1 cellular context compared by ENCODE assay signal in genomic region chr18:50986360-50987087, GRCh38.
A peak's percentile ranks its signal among the peaks of the same experiment; 100 is the strongest.
TF ChIP-seq lines count a peak whose summit lies in the region.

No MANE protein-coding gene starts in this region.

TF ChIP-seq in IMR-90, 13 proteins besides CTCF, POLR2A, EP300 and RAD21:
- TF ChIP-seq SMC3 (IDR thresholded peaks at IDR 0.05; ENCODE audit: low read depth, low read length) (no peak), CEBPB (IDR thresholded peaks at IDR 0.05; ENCODE audit: low read depth, low read length) (peak; percentile 16; the same call in 1 of the 2 replicates)
